ENCODE assay signal across 9 cellular contexts in genomic region chr1:78491311-78492071, GRCh38. TPM values are rescaled to one million over a fixed set of nuclear protein-coding genes. Genes with fewer than 3 reads are reported as not detected.
DNase-seq lines count a peak whose midpoint lies in the region; ATAC-seq, FAIRE-seq and TF ChIP-seq lines count a peak whose summit lies in the region.
"Had no signal": no experiment of that assay in that cellular context is flagged by ENCODE, and none has a peak within 500 bp of the region (broad histone marks: within the 10 kb centered on the region; RNA-seq: fewer than 3 reads in every experiment).

No MANE protein-coding gene starts in this region.

- WGBS in pancreas, 2 donors: 2 to 3% methylated on average over 40 of the region's 40 CpGs

- no peak for TF ChIP-seq POLR2A in Peyer's patch (IDR thresholded peaks at IDR 0.05)

- intact Hi-C loops in Calu3 (cut with micrococcal nuclease; ENCODE audit: unreplicated experiment): loop anchor here (5.0 to 10.0 kb wide), 2 partner anchors 113 to 344 kb away; no protein-coding TSS in a partner anchor
- intact Hi-C loops in pancreas (cut with DNase I): no loop called here

- H3K4me3 Mint-ChIP-seq in Calu3 (ENCODE audit: low read depth, unreplicated experiment): peak overlapping the region; percentile 91

- FAIRE-seq in pancreas (lab: Jason Lieb, UNC): no peak
- FAIRE-seq: TTC549 had no signal

- H3K36me3 ChIP-seq in Peyer's patch (no peaks in the 10 kb centered on the region), pancreas (no peaks in the 10 kb centered on the region)

- no TSS peak for BruUV-seq in Calu3 (replicated peaks; lab: Mats Ljungman, UMichigan)

- CTCF ChIA-PET in Calu3 (lab: Charles Lee): no interaction called here

- TF ChIP-seq CTCF in Calu3 (IDR thresholded peaks at IDR 0.05; ENCODE audit: unreplicated experiment) (no peak), Peyer's patch (IDR thresholded peaks at IDR 0.05) (no peak), fibroblast of villous mesenchyme (IDR thresholded peaks at IDR 0.05; ENCODE audit: insufficient read depth, low read depth, low read length) (no peak), pancreas (IDR thresholded peaks at IDR 0.05) (no peak)

- peaks cover 11% of the 10 kb centered on the region for H3K36me3 Mint-ChIP-seq in Calu3 (ENCODE audit: insufficient read depth, unreplicated experiment)

- peaks cover 2% of the 10 kb centered on the region for H3K9me3 Mint-ChIP-seq in Calu3 (ENCODE audit: low read depth, unreplicated experiment)

- ATAC-seq in pancreas (peak; percentile 60 to 75 (median 68)), HG03521 (IDR thresholded peaks at IDR 0.05; ENCODE audit: unreplicated experiment) (no peak), GM18867 (IDR thresholded peaks at IDR 0.05; ENCODE audit: unreplicated experiment) (no peak), HG02678 (IDR thresholded peaks at IDR 0.05; ENCODE audit: unreplicated experiment) (no peak)

- no peak overlapping the region for H3K27ac Mint-ChIP-seq in Calu3 (ENCODE audit: unreplicated experiment)

- peak; percentile 31 for DNase-seq in Calu3
- DNase-seq in Peyer's patch: no peak
- peak; percentile 35 for DNase-seq in fibroblast of villous mesenchyme (ENCODE audit: low read depth)
- peak in 4 of 6 donors; percentile 5 to 69 (median 45) for DNase-seq in pancreas
- no peak for DNase-seq in cerebellar nuclear complex (lab: John Stamatoyannopoulos, UW)

- no peaks in the 10 kb centered on the region for H3K9me3 ChIP-seq in Peyer's patch
- no peaks in the 10 kb centered on the region for H3K9me3 ChIP-seq in pancreas

- H3K4me1 ChIP-seq in Peyer's patch: no peaks in the 10 kb centered on the region
- H3K4me1 ChIP-seq in pancreas: peaks cover 0 to 6% (median 5%) of the 10 kb centered on the region in 3 donors

- H3K4me1 Mint-ChIP-seq in Calu3 (ENCODE audit: low read depth, unreplicated experiment): peaks cover 26% of the 10 kb centered on the region

- no peaks in the 10 kb centered on the region for H3K27me3 Mint-ChIP-seq in Calu3 (ENCODE audit: unreplicated experiment)

- H3K27me3 ChIP-seq in Peyer's patch (no peaks in the 10 kb centered on the region), pancreas (no peaks in the 10 kb centered on the region)

- H3K4me3 ChIP-seq in Peyer's patch: peak overlapping the region; percentile 24 to 50 (median 38)
- H3K4me3 ChIP-seq in fibroblast of villous mesenchyme (ENCODE audit: low read depth, low read length): peak overlapping the region; percentile 67
- peak overlapping the region; percentile 22 to 52 (median 36) for H3K4me3 ChIP-seq in pancreas

- peak overlapping the region; percentile 57 to 75 (median 62) for H3K27ac ChIP-seq in Peyer's patch
- H3K27ac ChIP-seq in pancreas: no peak overlapping the region

RNA-seq across cellular contexts. Expression of gene PTGFR, which starts 0.7 kb away (rescaled TPM):
- 0.35 and 0.37 TPM in 2 replicates for total RNA-seq in Calu3 (2022)
- 1 to 10 TPM in 2 of 4 donors, under 1 TPM in 2; 0.18 to 1.7 (median 1.0) TPM for total RNA-seq in Peyer's patch
- total RNA-seq in fibroblast of villous mesenchyme: 7.7 and 11.7 TPM in 2 replicates
- total RNA-seq in pancreas: 1 to 10 TPM in 4 of 6 donors, under 1 TPM in 2; 0.43 to 1.8 (median 1.1) TPM
- polyA plus RNA-seq in pancreas: 1 to 10 TPM in 1 of 2 donors, under 1 TPM in 1; 0.57 to 3.9 TPM

Comparison
In these comparisons a context has a peak if more than half of its experiments do, and no peak if none do; other contexts are left out.
1. DNase-seq: peak in Calu3 (single experiment), fibroblast of villous mesenchyme (single experiment) and pancreas (4 of 6); none in Peyer's patch (0 of 3) and cerebellar nuclear complex (0 of 2).
2. H3K27ac ChIP-seq: peak in Peyer's patch (4 of 4); none in pancreas (0 of 4).
3. ATAC-seq: peak in pancreas (4 of 4); none in HG03521 (single experiment), GM18867 (single experiment) and HG02678 (single experiment).
4. Peak in every context shown above with its lines, with median percentiles within 50 percentile points of each other: H3K4me3 ChIP-seq.